In genomic region chr2:172103471-172104292, GRCh38 we compare ENCODE assay signal across 8 cellular contexts. TPM values are rescaled to one million over a fixed set of nuclear protein-coding genes. Genes with fewer than 3 reads are reported as not detected.
DNase-seq lines count a peak whose midpoint lies in the region; ATAC-seq and TF ChIP-seq lines count a peak whose summit lies in the region.

No MANE protein-coding gene starts in this region.

- no peaks in the 10 kb centered on the region for H3K9me3 Mint-ChIP-seq in endodermal cell
- H3K9me3 Mint-ChIP-seq in stimulated activated naive CD8-positive, alpha-beta T cell treated with anti-CD3 and anti-CD28 coated beads, Interleukin-15, Interleukin-2, amounts not matched to agents 100 ng/mL and 50 ng/mL, for 24 hours, result no peaks in the 10 kb centered on the region

- peaks cover 96% of the 10 kb centered on the region for H4K20me1 ChIP-seq in BLaER1

- intact Hi-C loops in mucosa of descending colon (cut with DNase I, micrococcal nuclease), result no loop called here

- peak; percentile 77 for ATAC-seq in mucosa of descending colon
- no peak for ATAC-seq in GM21717 (IDR thresholded peaks at IDR 0.05; ENCODE audit: unreplicated experiment)

- H3K27me3 Mint-ChIP-seq in endodermal cell (ENCODE audit: insufficient read depth), result peaks cover 97% of the 10 kb centered on the region
- H3K27me3 Mint-ChIP-seq in stimulated activated naive CD8-positive, alpha-beta T cell treated with anti-CD3 and anti-CD28 coated beads, Interleukin-15, Interleukin-2, amounts not matched to agents 100 ng/mL and 50 ng/mL, for 24 hours, result peaks cover 72% of the 10 kb centered on the region

- H3K27me3 ChIP-seq in BLaER1, result peaks cover 100% of the 10 kb centered on the region
- peaks cover 99% of the 10 kb centered on the region for H3K27me3 ChIP-seq in endodermal cell (ENCODE audit: control insufficient read depth, insufficient read depth, low read length, poor library complexity, severe bottlenecking)

- no peak overlapping the region for H3K27ac Mint-ChIP-seq in endodermal cell
- peak overlapping the region; percentile 55 for H3K27ac Mint-ChIP-seq in stimulated activated naive CD8-positive, alpha-beta T cell treated with anti-CD3 and anti-CD28 coated beads, Interleukin-15, Interleukin-2, amounts not matched to agents 100 ng/mL and 50 ng/mL, for 24 hours

- DNase-seq in HCEC 1CT (peak; percentile 77), NCI-H774 (lab: John Stamatoyannopoulos, UW) (peak; percentile 85), endodermal cell (peak; percentile 96), mucosa of descending colon (peak; percentile 86 to 89 (median 87))
- peak; percentile 93 for DNase-seq in activated CD8-positive, alpha-beta memory T cell treated with anti-CD3 and anti-CD28 coated beads for 24 hours

- H3K9me3 ChIP-seq in BLaER1, result no peaks in the 10 kb centered on the region
- H3K9me3 ChIP-seq in endodermal cell (ENCODE audit: control insufficient read depth, low read length), result no peaks in the 10 kb centered on the region
- H3K9me3 ChIP-seq in mucosa of descending colon, result no peaks in the 10 kb centered on the region

- peak; percentile 96 for TF ChIP-seq CTCF in endodermal cell (conservative IDR thresholded peaks at IDR 0.05)
- peak; percentile 87 for TF ChIP-seq CTCF in mucosa of descending colon (IDR thresholded peaks at IDR 0.05)

- WGBS in endodermal cell (ENCODE audit: insufficient coverage in 1 of 2, insufficient read length in 1 of 2), 2 experiments, result 8 to 9% methylated on average over 6 to 25 of the region's 25 CpGs

- peaks cover 51% of the 10 kb centered on the region for H3K4me1 ChIP-seq in BLaER1
- peaks cover 5% of the 10 kb centered on the region for H3K4me1 ChIP-seq in endodermal cell (ENCODE audit: control insufficient read depth, insufficient read depth, low read length)
- peaks cover 52% of the 10 kb centered on the region for H3K4me1 ChIP-seq in mucosa of descending colon (ENCODE audit: low read depth)

- H3K36me3 Mint-ChIP-seq in endodermal cell (ENCODE audit: low read depth), result no peaks in the 10 kb centered on the region
- peaks cover 1% of the 10 kb centered on the region for H3K36me3 Mint-ChIP-seq in stimulated activated naive CD8-positive, alpha-beta T cell treated with anti-CD3 and anti-CD28 coated beads, Interleukin-15, Interleukin-2, amounts not matched to agents 100 ng/mL and 50 ng/mL, for 24 hours (ENCODE audit: low read depth)

- H3K4me3 Mint-ChIP-seq in endodermal cell, result peak overlapping the region; percentile 53
- peak overlapping the region; percentile 76 for H3K4me3 Mint-ChIP-seq in stimulated activated naive CD8-positive, alpha-beta T cell treated with anti-CD3 and anti-CD28 coated beads, Interleukin-15, Interleukin-2, amounts not matched to agents 100 ng/mL and 50 ng/mL, for 24 hours

- H3K4me3 ChIP-seq in BLaER1 (peak overlapping the region; percentile 67), endodermal cell (ENCODE audit: low read length) (peak overlapping the region; percentile 75), mucosa of descending colon (no peak overlapping the region)

- no peaks in the 10 kb centered on the region for H3K36me3 ChIP-seq in BLaER1
- no peaks in the 10 kb centered on the region for H3K36me3 ChIP-seq in endodermal cell (ENCODE audit: control insufficient read depth, insufficient read depth, low read length)
- H3K36me3 ChIP-seq in mucosa of descending colon (ENCODE audit: low read depth), result no peaks in the 10 kb centered on the region

- H3K4me2 ChIP-seq in BLaER1, result peak overlapping the region; percentile 98

- H3K27ac ChIP-seq in BLaER1, result no peak overlapping the region
- H3K27ac ChIP-seq in endodermal cell (ENCODE audit: low read depth, low read length), result no peak overlapping the region

- no peak overlapping the region for H3K9ac ChIP-seq in BLaER1
- H3K9ac ChIP-seq in endodermal cell (ENCODE audit: extremely low read depth, low read length, poor library complexity, severe bottlenecking), result no peak overlapping the region

- H3K4me1 Mint-ChIP-seq in endodermal cell, result peaks cover 23% of the 10 kb centered on the region
- H3K4me1 Mint-ChIP-seq in stimulated activated naive CD8-positive, alpha-beta T cell treated with anti-CD3 and anti-CD28 coated beads, Interleukin-15, Interleukin-2, amounts not matched to agents 100 ng/mL and 50 ng/mL, for 24 hours (ENCODE audit: low read depth), result peaks cover 63% of the 10 kb centered on the region

RNA-seq across cellular contexts. Expression of gene DLX2, which starts 1.0 kb away (rescaled TPM):
- under 1 TPM in 1 of 2 donors, not detected in 1; 0.13 TPM for total RNA-seq in endodermal cell
- 8.9 TPM for polyA plus RNA-seq in endodermal cell (2013, experiment 1 of 2)
- polyA plus RNA-seq in endodermal cell (2013, experiment 2 of 2), result 11.6 TPM
- total RNA-seq in mucosa of descending colon, result under 1 TPM in 1 of 3 donors, not detected in 2; 0.35 TPM

RNA-seq across cellular contexts. Expression of gene DLX1, which starts 18.4 kb away (rescaled TPM):
- total RNA-seq in endodermal cell (not detected), mucosa of descending colon (under 1 TPM; 0.14 to 0.79 (median 0.58) TPM)
- polyA plus RNA-seq in endodermal cell (2013, experiment 1 of 2), result 10.5 TPM
- 14.9 TPM for polyA plus RNA-seq in endodermal cell (2013, experiment 2 of 2)
